In genomic region chr3:196192036-196193001, GRCh38 we compare ENCODE assay signal across 8 cellular contexts. TPM values are rescaled to one million over a fixed set of nuclear protein-coding genes. Genes with fewer than 3 reads are reported as not detected.
DNase-seq lines count a peak whose midpoint lies in the region; ATAC-seq and TF ChIP-seq lines count a peak whose summit lies in the region.

No MANE protein-coding gene starts in this region.

- intact Hi-C loops in psoas muscle (cut with DNase I), result no loop called here

- H3K4me1 Mint-ChIP-seq in T-helper 1 cell treated with Interleukin-12 subunit alpha and Interleukin-12 subunit beta and Interleukin-4 antibody, amounts not matched to agents 30 μg/mL and 1 μg/mL, for 36 hours (ENCODE audit: low read depth), result peaks cover 35% of the 10 kb centered on the region

- H3K36me3 ChIP-seq in H7 (replicated peaks; ENCODE audit: control insufficient read depth, insufficient read depth, low read length) (no peaks in the 10 kb centered on the region), psoas muscle (ENCODE audit: insufficient read depth in 1 of 2, low read depth in 1 of 2) (no peaks in the 10 kb centered on the region)

- H3K9me3 Mint-ChIP-seq in T-helper 1 cell treated with Interleukin-12 subunit alpha and Interleukin-12 subunit beta and Interleukin-4 antibody, amounts not matched to agents 30 μg/mL and 1 μg/mL, for 36 hours, result no peaks in the 10 kb centered on the region

- no peaks in the 10 kb centered on the region for H3K36me3 Mint-ChIP-seq in T-helper 1 cell treated with Interleukin-12 subunit alpha and Interleukin-12 subunit beta and Interleukin-4 antibody, amounts not matched to agents 30 μg/mL and 1 μg/mL, for 36 hours (ENCODE audit: low read depth)

- DNase-seq in GF-D8 (lab: John Stamatoyannopoulos, UW), result peak; percentile 55
- peak; percentile 59 for DNase-seq in H7
- peak; percentile 33 for DNase-seq in effector CD4-positive, alpha-beta T cell
- DNase-seq in psoas muscle, result peak; percentile 48 to 77
- no peak for DNase-seq in NCI-H2227 (lab: John Stamatoyannopoulos, UW; ENCODE audit: unreplicated experiment)
- DNase-seq in NCI-H2081 (lab: John Stamatoyannopoulos, UW), result no peak
- DNase-seq in NCI-H226, result no peak

- ATAC-seq in psoas muscle, result peak; percentile 72 to 90 (median 87)

- H3K4me3 ChIP-seq in H7 (ENCODE audit: insufficient read depth, low read depth, low read length) (no peak overlapping the region), psoas muscle (no peak overlapping the region)

- H3K27me3 ChIP-seq in H7 (ENCODE audit: control insufficient read depth, insufficient read depth, low read length), result no peaks in the 10 kb centered on the region
- no peaks in the 10 kb centered on the region for H3K27me3 ChIP-seq in psoas muscle (ENCODE audit: insufficient read depth in 3 of 3, low read length in 2 of 3)

- no peak for TF ChIP-seq CTCF in psoas muscle (IDR thresholded peaks at IDR 0.05)

- H3K4me3 Mint-ChIP-seq in T-helper 1 cell treated with Interleukin-12 subunit alpha and Interleukin-12 subunit beta and Interleukin-4 antibody, amounts not matched to agents 30 μg/mL and 1 μg/mL, for 36 hours, result peak overlapping the region; percentile 67

- H3K27ac ChIP-seq in psoas muscle, result peak overlapping the region; percentile 81

- peaks cover 11% of the 10 kb centered on the region for H3K4me1 ChIP-seq in psoas muscle

- no peaks in the 10 kb centered on the region for H3K27me3 Mint-ChIP-seq in T-helper 1 cell treated with Interleukin-12 subunit alpha and Interleukin-12 subunit beta and Interleukin-4 antibody, amounts not matched to agents 30 μg/mL and 1 μg/mL, for 36 hours (ENCODE audit: low read depth)

- WGBS in psoas muscle, 3 donors, result 43 to 49% (median 44%) methylated on average over 23 to 24 of the region's 24 CpGs

- H3K9me3 ChIP-seq in psoas muscle, result no peaks in the 10 kb centered on the region

- H3K27ac Mint-ChIP-seq in T-helper 1 cell treated with Interleukin-12 subunit alpha and Interleukin-12 subunit beta and Interleukin-4 antibody, amounts not matched to agents 30 μg/mL and 1 μg/mL, for 36 hours, result peak overlapping the region; percentile 98

RNA-seq across cellular contexts. Expression of gene ZDHHC19, which starts 18.9 kb away (rescaled TPM):
- 1.8 TPM in 1 of 2 replicates, not detected in the other for total RNA-seq in H7 (2014; rRNA removed; shearing (Covaris generic))
- 1 to 10 TPM in 1 of 4 donors, under 1 TPM in 2, not detected in 1; 0.38 to 1.1 (median 0.43) TPM for total RNA-seq in psoas muscle
- polyA plus RNA-seq in psoas muscle, result under 1 TPM in 2 of 3 donors, not detected in 1; 0.25 to 0.34 TPM

RNA-seq across cellular contexts. Expression of gene SLC51A, which starts 24.0 kb away (rescaled TPM):
- 0.24 and 0.30 TPM in 2 replicates for total RNA-seq in H7 (2014; rRNA removed; shearing (Covaris generic))
- under 1 TPM in 1 of 4 donors, not detected in 3; 0.39 TPM for total RNA-seq in psoas muscle
- under 1 TPM; 0.31 to 0.44 (median 0.40) TPM for polyA plus RNA-seq in psoas muscle

Comparison
In these comparisons a context has a peak if more than half of its experiments do, and no peak if none do; other contexts are left out.
1. DNase-seq: peak in GF-D8 (single experiment), H7 (single experiment), effector CD4-positive, alpha-beta T cell (single experiment) and psoas muscle (2 of 2); none in NCI-H2227 (single experiment), NCI-H2081 (0 of 2) and NCI-H226 (single experiment).